In genomic region chr1:30489737-30490389, GRCh38 we compare ENCODE assay signal across 17 cellular contexts.
A peak's percentile ranks its signal among the peaks of the same experiment; 100 is the strongest.
DNase-seq lines count a peak whose midpoint lies in the region; ATAC-seq and TF ChIP-seq lines count a peak whose summit lies in the region.
"Had no signal": no experiment of that assay in that cellular context is flagged by ENCODE, and none has a peak within 500 bp of the region (broad histone marks: within the 10 kb centered on the region; RNA-seq: fewer than 3 reads in every experiment).

No MANE protein-coding gene starts in this region.

- intact Hi-C loops in CD14-positive monocyte (cut with micrococcal nuclease) (no loop called here), sciatic nerve (cut with DNase I) (no loop called here)

- peaks cover under 1 to 21% (median 8%) of the 10 kb centered on the region in 7 donors for H3K9me3 Mint-ChIP-seq in CD14-positive monocyte
- H3K9me3 Mint-ChIP-seq: CD8-positive, alpha-beta T cell had no signal

- no peaks in the 10 kb centered on the region for H3K36me3 Mint-ChIP-seq in CD14-positive monocyte
- H3K36me3 Mint-ChIP-seq: CD8-positive, alpha-beta T cell had no signal

- DNase-seq in CD14-positive monocyte (ENCODE audit: low spot score) (peak; percentile 13), LNCaP clone FGC (ENCODE audit: low read depth) (peak; percentile 8), mucosa of gallbladder (ENCODE audit: low spot score) (peak; percentile 19), sciatic nerve (ENCODE audit: low spot score) (peak; percentile 6), T-helper 9 cell (no peak), OCI-M1 (lab: John Stamatoyannopoulos, UW) (no peak)
- DNase-seq in stimulated activated CD4-positive, alpha-beta T cell treated with anti-CD3 and anti-CD28 coated beads, Interleukin-1b, Interleukin-23, amount 100 ng/mL, for 48 hours: no peak
- DNase-seq in activated CD4-positive, alpha-beta T cell treated with anti-CD3 and anti-CD28 coated beads for 1 hour: no peak
- DNase-seq: 8988T; Calu3; CD8-positive, alpha-beta T cell; DMS79 treated with DMSO at 0.1 percent for 48 hours; GF-D8; HCEC 1CT had no signal

- TF ChIP-seq CTCF in CD14-positive monocyte (IDR thresholded peaks at IDR 0.05): no peak
- TF ChIP-seq CTCF in LNCaP clone FGC (IDR thresholded peaks at IDR 0.05; ENCODE audit: control insufficient read depth, extremely low read depth, insufficient read depth): no peak

- no peaks in the 10 kb centered on the region for H3K4me1 Mint-ChIP-seq in CD14-positive monocyte
- H3K4me1 Mint-ChIP-seq: GM23338 had no signal

- H3K4me3 Mint-ChIP-seq in CD14-positive monocyte: no peak overlapping the region
- H3K4me3 Mint-ChIP-seq: CD8-positive, alpha-beta T cell; GM23338 had no signal

- H3K27ac Mint-ChIP-seq in CD14-positive monocyte: no peak overlapping the region
- H3K27ac Mint-ChIP-seq: CD8-positive, alpha-beta T cell; GM23338 had no signal

- H3K27me3 Mint-ChIP-seq in CD14-positive monocyte (ENCODE audit: low read depth in 3 of 3): no peaks in the 10 kb centered on the region

- ATAC-seq in sciatic nerve: no peak
- ATAC-seq: CD8-positive, alpha-beta T cell; GM23338; HepG2 had no signal

- no peak overlapping the region for H3K4me3 ChIP-seq in LNCaP clone FGC (ENCODE audit: low read depth, low read length)
- H3K4me3 ChIP-seq: BLaER1, GM23338 had no signal

Comparison
In these comparisons a context has a peak if more than half of its experiments do, and no peak if none do; other contexts are left out.
1. DNase-seq: peak in CD14-positive monocyte (single experiment), LNCaP clone FGC (single experiment), mucosa of gallbladder (single experiment) and sciatic nerve (single experiment); none in stimulated activated CD4-positive, alpha-beta T cell treated with anti-CD3 and anti-CD28 coated beads, Interleukin-1b, Interleukin-23, amount 100 ng/mL, for 48 hours (single experiment), T-helper 9 cell (single experiment), activated CD4-positive, alpha-beta T cell treated with anti-CD3 and anti-CD28 coated beads for 1 hour (single experiment) and OCI-M1 (single experiment).